Comparison of ENCODE assay signal across 15 cellular contexts in genomic region chr20:16488086-16488485, GRCh38.
"Had no signal": no experiment of that assay in that cellular context is flagged by ENCODE, and none has a peak within 500 bp of the region (broad histone marks: within the 10 kb centered on the region; RNA-seq: fewer than 3 reads in every experiment).

No MANE protein-coding gene starts in this region.

- H3K4me3 Mint-ChIP-seq: activated CD4-positive, alpha-beta T cell treated with anti-CD3 and anti-CD28 coated beads for 36 hours; activated CD8-positive, alpha-beta T cell treated with anti-CD3 and anti-CD28 coated beads for 36 hours; activated T-cell treated with anti-CD3 and anti-CD28 coated beads, Interleukin-2, amount 50 U/mL, for 4 hours; stimulated activated naive B cell treated with anti-CD40 and anti-IgM and Interleukin-4, amounts not matched to agents 10 μg/mL and 1 μg/mL and 100 μg/mL, for 72 hours had no signal

- DNase-seq: activated CD4-positive, alpha-beta T cell treated with anti-CD3 and anti-CD28 coated beads for 36 hours; activated CD8-positive, alpha-beta T cell treated with anti-CD3 and anti-CD28 coated beads for 36 hours; activated effector memory CD4-positive, alpha-beta T cell treated with anti-CD3 and anti-CD28 coated beads, Interleukin-2, amount 50 U/mL, for 16 hours; activated T-cell treated with anti-CD3 and anti-CD28 coated beads, Interleukin-2, amount 50 U/mL, for 4 hours; amniotic stem cell; cortex of kidney; foreskin melanocyte; heart left ventricle; islet precursor cell; pancreas; stimulated activated CD4-positive, alpha-beta T cell treated with anti-CD3 and anti-CD28 coated beads, Interleukin-4, amount 100 ng/mL, for 1 hour; stimulated activated naive B cell treated with anti-CD40 and anti-IgM and Interleukin-4, amounts not matched to agents 10 μg/mL and 1 μg/mL and 100 μg/mL, for 72 hours had no signal

- H3K27me3 ChIP-seq: heart left ventricle, pancreas, tibial nerve had no signal

- H3K36me3 Mint-ChIP-seq: activated naive CD4-positive, alpha-beta T cell treated with anti-CD3 and anti-CD28 coated beads, Interleukin-2, amount 50 U/mL, for 72 hours had no signal

- H3K4me1 Mint-ChIP-seq: activated CD4-positive, alpha-beta T cell treated with anti-CD3 and anti-CD28 coated beads for 36 hours had no signal

- ATAC-seq: activated CD4-positive, alpha-beta T cell treated with anti-CD3 and anti-CD28 coated beads for 36 hours; activated CD8-positive, alpha-beta T cell treated with anti-CD3 and anti-CD28 coated beads for 36 hours; activated naive CD4-positive, alpha-beta T cell treated with anti-CD3 and anti-CD28 coated beads, Interleukin-2, amount 50 U/mL, for 72 hours; activated T-cell treated with anti-CD3 and anti-CD28 coated beads, Interleukin-2, amount 50 U/mL, for 4 hours; heart left ventricle; pancreas; stimulated activated naive B cell treated with anti-CD40 and anti-IgM and Interleukin-4, amounts not matched to agents 10 μg/mL and 1 μg/mL and 100 μg/mL, for 72 hours had no signal

- H3K4me1 ChIP-seq: heart left ventricle, pancreas, tibial nerve had no signal

- H3K27me3 Mint-ChIP-seq: activated CD4-positive, alpha-beta T cell treated with anti-CD3 and anti-CD28 coated beads for 36 hours; activated CD8-positive, alpha-beta T cell treated with anti-CD3 and anti-CD28 coated beads for 36 hours; stimulated activated naive B cell treated with anti-CD40 and anti-IgM and Interleukin-4, amounts not matched to agents 10 μg/mL and 1 μg/mL and 100 μg/mL, for 72 hours had no signal

- H3K4me3 ChIP-seq: heart left ventricle, pancreas, tibial nerve had no signal

- H3K27ac Mint-ChIP-seq: activated CD4-positive, alpha-beta T cell treated with anti-CD3 and anti-CD28 coated beads for 36 hours; activated CD8-positive, alpha-beta T cell treated with anti-CD3 and anti-CD28 coated beads for 36 hours; activated naive CD4-positive, alpha-beta T cell treated with anti-CD3 and anti-CD28 coated beads, Interleukin-2, amount 50 U/mL, for 72 hours; stimulated activated naive B cell treated with anti-CD40 and anti-IgM and Interleukin-4, amounts not matched to agents 10 μg/mL and 1 μg/mL and 100 μg/mL, for 72 hours had no signal

- H3K9me3 Mint-ChIP-seq: activated CD8-positive, alpha-beta T cell treated with anti-CD3 and anti-CD28 coated beads for 36 hours; activated naive CD4-positive, alpha-beta T cell treated with anti-CD3 and anti-CD28 coated beads, Interleukin-2, amount 50 U/mL, for 72 hours; activated T-cell treated with anti-CD3 and anti-CD28 coated beads, Interleukin-2, amount 50 U/mL, for 4 hours; stimulated activated naive B cell treated with anti-CD40 and anti-IgM and Interleukin-4, amounts not matched to agents 10 μg/mL and 1 μg/mL and 100 μg/mL, for 72 hours had no signal

- H3K27ac ChIP-seq: epithelial cell of prostate, heart left ventricle, pancreas, tibial nerve had no signal
